17 cellular contexts compared by ENCODE assay signal in the genomic region with DNA sequence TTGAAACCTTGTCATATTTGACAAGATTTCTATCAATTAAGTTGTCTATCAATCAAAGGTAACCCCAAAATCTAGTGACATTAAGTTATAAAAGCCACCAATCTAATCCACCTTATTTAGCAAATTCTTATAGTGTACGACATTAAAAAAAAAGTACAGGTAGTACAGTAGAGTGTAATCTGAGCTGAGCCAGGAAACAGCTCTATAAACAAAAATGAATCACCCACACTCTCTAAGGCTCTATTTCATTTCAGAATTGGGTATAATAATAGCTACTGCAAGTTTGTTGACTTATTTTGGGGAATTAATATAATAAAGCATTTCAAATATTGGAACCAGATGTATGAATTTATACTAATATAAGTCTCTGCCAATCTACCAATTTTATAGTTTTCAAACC.
DNase-seq lines count a peak whose midpoint lies in the region; ATAC-seq and TF ChIP-seq lines count a peak whose summit lies in the region.
"Had no signal": no experiment of that assay in that cellular context is flagged by ENCODE, and none has a peak within 500 bp of the region (broad histone marks: within the 10 kb centered on the region; RNA-seq: fewer than 3 reads in every experiment).

No MANE protein-coding gene starts in this region.

- POLR2A ChIA-PET in PC-3 (lab: Charles Lee; ENCODE audit: unreplicated experiment), result no interaction called here

- BruUV-seq in PC-3 (replicated peaks; lab: Mats Ljungman, UMichigan), result no TSS peak

- no peaks in the 10 kb centered on the region for H3F3A ChIP-seq in PC-3 (ENCODE audit: low read length, unreplicated experiment)

- H3K36me3 ChIP-seq in PC-3 (ENCODE audit: low read depth, low read length), result no peaks in the 10 kb centered on the region
- H3K36me3 ChIP-seq: SJCRH30 had no signal

- H3K4me3 ChIP-seq in PC-3 (ENCODE audit: low read length) (no peak overlapping the region), fibroblast of villous mesenchyme (ENCODE audit: low read depth, low read length) (no peak overlapping the region)
- H3K4me3 ChIP-seq: SJCRH30 had no signal

- no peaks in the 10 kb centered on the region for H3K27me3 ChIP-seq in PC-3 (ENCODE audit: low read length)
- H3K27me3 ChIP-seq: SJCRH30 had no signal

- intact Hi-C loops in PC-3 (cut with micrococcal nuclease), result no loop called here

- H3K79me2 ChIP-seq in PC-3 (ENCODE audit: low read length), result no peaks in the 10 kb centered on the region

- TF ChIP-seq CTCF in PC-3 (conservative IDR thresholded peaks at IDR 0.05; ENCODE audit: low read depth, low read length), result no peak
- no peak for TF ChIP-seq CTCF in fibroblast of villous mesenchyme (IDR thresholded peaks at IDR 0.05; ENCODE audit: insufficient read depth, low read depth, low read length)

- no peak overlapping the region for H3K27ac ChIP-seq in PC-3 (ENCODE audit: low read length)
- H3K27ac ChIP-seq: C4-2B, SJCRH30 had no signal

- no peaks in the 10 kb centered on the region for H3K9me3 ChIP-seq in PC-3 (ENCODE audit: low read length)
- H3K9me3 ChIP-seq: SJCRH30 had no signal

- CTCF ChIA-PET in PC-3 (lab: Charles Lee), result no interaction called here

- H3K9me2 ChIP-seq in PC-3 (replicated peaks; ENCODE audit: low read length), result no peaks in the 10 kb centered on the region

- H2AFZ ChIP-seq in PC-3 (ENCODE audit: low read length), result no peak overlapping the region

- ATAC-seq in PC-3, result no peak
- no peak for ATAC-seq in HG02588 (IDR thresholded peaks at IDR 0.05; ENCODE audit: unreplicated experiment)
- ATAC-seq in GM19023 (IDR thresholded peaks at IDR 0.05; ENCODE audit: unreplicated experiment), result no peak

- no peaks in the 10 kb centered on the region for H4K20me1 ChIP-seq in PC-3 (ENCODE audit: low read length)

- DNase-seq in DMS53 (lab: John Stamatoyannopoulos, UW) (peak; percentile 54), HT1080 (ENCODE audit: low read depth) (peak; percentile 35), PC-3 (peak; percentile 37), fibroblast of villous mesenchyme (ENCODE audit: low read depth) (peak; percentile 2)
- DNase-seq in stimulated activated CD4-positive, alpha-beta T cell treated with anti-CD3 and anti-CD28 coated beads, Interleukin-4, amount 100 ng/mL, for 24 hours, result no peak
- DNase-seq: EL, H7, NCI-H1436, NCI-H2029, NCI-H345, NCI-H526 treated with DMSO at 0.1 percent for 48 hours, OCI-M1, RPMI8226, SJCRH30 had no signal

- no peaks in the 10 kb centered on the region for H3K4me1 ChIP-seq in PC-3 (ENCODE audit: insufficient read depth, low read length)
- H3K4me1 ChIP-seq: SJCRH30 had no signal

- H3K4me2 ChIP-seq in PC-3 (ENCODE audit: low read length), result no peak overlapping the region

- H3K9ac ChIP-seq in PC-3 (ENCODE audit: low read length), result no peak overlapping the region
